Comparison of ENCODE assay signal across 10 cellular contexts in the genomic region with DNA sequence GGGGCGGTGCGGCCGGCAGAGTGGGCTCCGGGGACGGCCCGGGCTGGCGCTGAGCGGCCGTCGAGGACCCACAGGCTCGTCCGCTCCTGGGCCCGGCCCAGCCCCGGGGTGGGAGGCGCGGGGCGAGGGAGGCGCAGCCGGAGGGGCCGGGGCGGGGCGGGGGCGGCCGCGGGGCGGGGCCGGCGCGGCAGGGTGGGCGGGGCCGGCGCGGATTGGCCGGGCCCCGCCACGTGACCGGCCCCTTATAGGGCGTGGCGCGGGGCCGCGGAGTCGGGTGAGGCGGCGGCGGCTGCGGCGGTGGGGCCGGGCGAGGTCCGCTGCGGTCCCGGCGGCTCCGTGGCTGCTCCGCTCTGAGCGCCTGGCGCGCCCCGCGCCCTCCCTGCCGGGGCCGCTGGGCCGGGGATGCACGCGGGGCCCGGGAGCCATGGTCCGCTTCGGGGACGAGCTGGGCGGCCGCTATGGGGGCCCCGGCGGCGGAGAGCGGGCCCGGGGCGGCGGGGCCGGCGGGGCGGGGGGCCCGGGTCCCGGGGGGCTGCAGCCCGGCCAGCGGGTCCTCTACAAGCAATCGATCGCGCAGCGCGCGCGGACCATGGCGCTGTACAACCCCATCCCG. TPM values are rescaled to one million over a fixed set of nuclear protein-coding genes. Genes with fewer than 3 reads are reported as not detected.
A peak's percentile ranks its signal among the peaks of the same experiment; 100 is the strongest.
DNase-seq lines count a peak whose midpoint lies in the region; ATAC-seq and TF ChIP-seq lines count a peak whose summit lies in the region.
"Not testable (repeated sequence)": the region's sequence is repeated elsewhere in the genome, so short reads cannot be mapped to it uniquely, and the experiment has no call there.
"Had no signal": no experiment of that assay in that cellular context is flagged by ENCODE, and none has a peak within 500 bp of the region (broad histone marks: within the 10 kb centered on the region; RNA-seq: fewer than 3 reads in every experiment).

A gene (plus strand): TSS at position 273 of the 613 bp plus-strand sequence. CDS start 152 bp downstream, at position 425.

- not testable (repeated sequence) for H3K9ac ChIP-seq in liver (ENCODE audit: low read depth in 1 of 2, low read length in 2 of 2); rectal smooth muscle tissue (ENCODE audit: low read length)

- 10% methylated on average over 86 of the region's 95 CpGs for WGBS in liver

- H3K9me3 Mint-ChIP-seq in activated B cell treated with CpG ODN at 0.5 μM for 24 hours; glutamatergic neuron (ENCODE audit: unreplicated experiment): not testable (repeated sequence)

- not testable (repeated sequence) for H3K9me3 ChIP-seq in liver (ENCODE audit: control insufficient read depth in 4 of 4, low read length in 3 of 4)

- intact Hi-C loops in activated B cell treated with CpG ODN at 0.5 μM for 24 hours (cut with micrococcal nuclease): not testable (repeated sequence)

- POLR2A ChIA-PET in activated B cell treated with CpG ODN at 0.5 μM for 24 hours (lab: Charles Lee): not testable (repeated sequence)

- peak; percentile 37 for ATAC-seq in activated B cell treated with CpG ODN at 0.5 μM for 24 hours (ENCODE audit: low read depth)

- H3K27me3 Mint-ChIP-seq in activated B cell treated with CpG ODN at 0.5 μM for 24 hours (peaks cover 27% of the 10 kb centered on the region), glutamatergic neuron (ENCODE audit: unreplicated experiment) (peaks cover 20% of the 10 kb centered on the region)

- not testable (repeated sequence) for H3K36me3 ChIP-seq in liver (ENCODE audit: control insufficient read depth in 4 of 4, insufficient read depth in 3 of 4, low read depth in 1 of 4, low read length in 3 of 4); rectal smooth muscle tissue (ENCODE audit: control insufficient read depth, insufficient read depth, low read length)

- H3K4me1 Mint-ChIP-seq in activated B cell treated with CpG ODN at 0.5 μM for 24 hours: not testable (repeated sequence)
- H3K4me1 Mint-ChIP-seq in glutamatergic neuron (ENCODE audit: low read depth, unreplicated experiment): peaks cover 20% of the 10 kb centered on the region

- CTCF ChIA-PET in activated B cell treated with CpG ODN at 0.5 μM for 24 hours (lab: Charles Lee): not testable (repeated sequence)

- in situ Hi-C loops in GM13976 (cut with MboI; ENCODE audit: low sequenced_read_pairs, unreplicated experiment): not testable (repeated sequence)

- not testable (repeated sequence) for H3K4me3 Mint-ChIP-seq in activated B cell treated with CpG ODN at 0.5 μM for 24 hours; glutamatergic neuron (ENCODE audit: unreplicated experiment)

- DNase-seq in GM13976 (ENCODE audit: low spot score): peak; percentile 50
- DNase-seq in NCI-H2227 (lab: John Stamatoyannopoulos, UW; ENCODE audit: unreplicated experiment): peak; percentile 80
- DNase-seq in activated B cell treated with CpG ODN at 0.5 μM for 24 hours: not testable (repeated sequence)
- peak; percentile 95 for DNase-seq in cerebellum (ENCODE audit: low spot score)
- peak; percentile 80 for DNase-seq in glutamatergic neuron

- not testable (repeated sequence) for H3K4me1 ChIP-seq in liver (ENCODE audit: control insufficient read depth in 4 of 4, insufficient read depth in 4 of 4, low read length in 3 of 4); rectal smooth muscle tissue (ENCODE audit: control insufficient read depth, insufficient read depth, low read length)

- not testable (repeated sequence) for H3K36me3 Mint-ChIP-seq in activated B cell treated with CpG ODN at 0.5 μM for 24 hours (ENCODE audit: low read depth)
- peaks cover 10% of the 10 kb centered on the region for H3K36me3 Mint-ChIP-seq in glutamatergic neuron (ENCODE audit: unreplicated experiment)

- peaks cover 0 to 12% (median 3%) of the 10 kb centered on the region in 4 donors for H3K27me3 ChIP-seq in liver (ENCODE audit: control insufficient read depth in 4 of 4, insufficient read depth in 4 of 4, low read length in 3 of 4)
- H3K27me3 ChIP-seq in rectal smooth muscle tissue (ENCODE audit: control insufficient read depth, insufficient read depth, low read length): peaks cover 11% of the 10 kb centered on the region

- not testable (repeated sequence) for TF ChIP-seq RAD21 in liver (IDR thresholded peaks at IDR 0.05)

- H3K27ac ChIP-seq in liver (ENCODE audit: low read depth in 1 of 2, low read length in 2 of 2); rectal smooth muscle tissue (ENCODE audit: low read depth, low read length): not testable (repeated sequence)

- H3K27ac Mint-ChIP-seq in activated B cell treated with CpG ODN at 0.5 μM for 24 hours; glutamatergic neuron (ENCODE audit: unreplicated experiment): not testable (repeated sequence)

- H3K4me3 ChIP-seq in liver (ENCODE audit: low read depth in 1 of 3, low read length in 3 of 3): peak within 1 kb of the TSS in 2 of 3 donors; percentile 40 to 43
- peak within 1 kb of the TSS; percentile 48 for H3K4me3 ChIP-seq in rectal smooth muscle tissue (ENCODE audit: low read length)

- TF ChIP-seq CTCF in GM13976 (IDR thresholded peaks at IDR 0.05; ENCODE audit: borderline replicate concordance, control extremely low read depth, extremely low read depth, insufficient read depth, missing control alignments); activated B cell treated with CpG ODN at 0.5 μM for 24 hours (IDR thresholded peaks at IDR 0.05); glutamatergic neuron (IDR thresholded peaks at IDR 0.05; ENCODE audit: partially characterized antibody, unreplicated experiment); liver (IDR thresholded peaks at IDR 0.05; ENCODE audit: low read depth, low read length, missing input control): not testable (repeated sequence)

RNA-seq across cellular contexts. Expression of the gene that starts here (rescaled TPM):
- total RNA-seq in activated B cell treated with CpG ODN at 0.5 μM for 24 hours (1.4 and 1.5 TPM in 2 replicates), cerebellum (31.4 TPM), glutamatergic neuron (ENCODE audit: unreplicated experiment) (84.4 TPM), liver (under 1 TPM; under 0.01 to 0.05 TPM)
- not detected for polyA plus RNA-seq in liver
- total RNA-seq: activated CD8-positive, alpha-beta T cell treated with anti-CD3 and anti-CD28 coated beads, Interleukin-2, amount 10 ng/mL, durations not matched to agents 7 days and 5 days; CD4-positive, alpha-beta T cell; lower leg skin had no signal

Comparison
In these comparisons a context has a peak if more than half of its experiments do, and no peak if none do; other contexts are left out.
1. RNA of the gene that starts here (total RNA-seq): 84.4 TPM in glutamatergic neuron (single experiment) and 31.4 TPM in cerebellum (single experiment); 1.4 to 1.5 TPM in activated B cell treated with CpG ODN at 0.5 μM for 24 hours and under 0.01 to 0.05 TPM in liver; every median in the first group is over 10 times any median in the second.